Comparison of ENCODE assay signal across 9 cellular contexts in the genomic region with DNA sequence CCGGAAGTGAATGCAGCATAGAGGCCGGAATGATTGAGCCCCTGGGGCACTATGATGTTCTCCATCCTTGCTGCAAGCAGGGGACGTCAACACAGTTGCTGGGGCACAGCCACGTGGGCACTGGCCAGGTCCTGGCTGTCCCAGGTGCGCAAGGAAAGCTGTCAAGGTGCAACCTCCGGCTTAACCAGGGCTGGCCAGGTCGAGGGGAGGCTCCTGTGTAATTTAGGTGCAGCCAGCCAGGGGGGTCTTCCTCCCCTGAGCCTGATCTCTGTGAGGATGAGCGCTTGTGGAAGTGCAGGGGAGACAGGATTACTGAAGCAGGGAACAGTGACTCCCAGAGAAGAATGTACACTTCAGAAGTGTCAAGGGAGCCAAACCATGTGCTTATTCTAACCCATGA.
"Had no signal": no experiment of that assay in that cellular context is flagged by ENCODE, and none has a peak within 500 bp of the region (broad histone marks: within the 10 kb centered on the region; RNA-seq: fewer than 3 reads in every experiment).

No MANE protein-coding gene starts in this region.

- H3K4me3 ChIP-seq: GM23338, HAP-1, K562 had no signal

- DNase-seq: H7, HFFc6, IMR-90, KG1 had no signal

- H3K4me1 ChIP-seq: HAP-1 had no signal

- ATAC-seq: GM23338, HCT116, K562 had no signal

- H3K27ac Mint-ChIP-seq: GM23338, HFFc6 had no signal

- H3K4me1 Mint-ChIP-seq: GM23338 had no signal

- H3K36me3 ChIP-seq: HAP-1 had no signal

- H3K9me3 ChIP-seq: HAP-1 had no signal

- H3K4me3 Mint-ChIP-seq: GM23338, HFFc6 had no signal

- H2AFZ ChIP-seq: GM23338 had no signal

- FAIRE-seq: HTR-8/SVneo, K562 had no signal

- H3K4me2 ChIP-seq: GM23338 had no signal
